In the genomic region with DNA sequence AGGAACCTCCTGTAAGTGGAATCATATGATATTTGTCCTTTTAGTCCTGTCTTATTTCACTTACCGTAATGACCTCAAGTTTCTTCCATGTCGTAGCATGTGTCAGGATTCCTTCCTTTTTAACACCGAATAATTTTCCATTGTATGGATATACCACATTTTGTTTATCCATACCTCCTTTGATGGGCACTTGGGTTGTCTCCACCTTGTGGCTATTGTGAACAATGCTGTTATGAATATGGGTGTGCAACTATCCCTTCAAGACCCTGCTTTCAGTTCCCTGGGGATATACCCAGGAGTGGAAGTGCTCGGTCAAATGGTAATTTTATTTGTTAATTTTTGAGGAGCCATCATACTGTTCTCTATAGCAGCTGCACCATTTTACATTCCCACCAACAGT, we compare ENCODE assay signal across 27 cellular contexts.
DNase-seq lines count a peak whose midpoint lies in the region; ATAC-seq, FAIRE-seq and TF ChIP-seq lines count a peak whose summit lies in the region.
"Had no signal": no experiment of that assay in that cellular context is flagged by ENCODE, and none has a peak within 500 bp of the region (broad histone marks: within the 10 kb centered on the region; RNA-seq: fewer than 3 reads in every experiment).

No MANE protein-coding gene starts in this region.

- peaks cover 1 to 3% (median 2%) of the 10 kb centered on the region in 3 donors for H3K27me3 Mint-ChIP-seq in CD14-positive monocyte (ENCODE audit: low read depth in 3 of 3)
- no peaks in the 10 kb centered on the region; the same call in 1 of the 2 replicates for H3K27me3 Mint-ChIP-seq in H9 (ENCODE audit: low read depth)
- H3K27me3 Mint-ChIP-seq: stimulated activated memory B cell treated with anti-CD40 and anti-IgM and Interleukin-4, amounts not matched to agents 10 μg/mL and 1 μg/mL and 100 μg/mL, for 72 hours had no signal

- no CpG with 5 or more reads among the region's 4 CpGs for WGBS in H9 (ENCODE audit: extremely low coverage, insufficient read length, low lambda C conversion rate)

- H3K4me3 ChIP-seq in Panc1 (ENCODE audit: low read depth in 2 of 2, low read length in 2 of 2) (no peak overlapping the region), keratinocyte (ENCODE audit: control insufficient read depth in 2 of 3, extremely low read depth in 1 of 3, insufficient read depth in 2 of 3, low read depth in 1 of 3, low read length in 3 of 3) (no peak overlapping the region)
- H3K4me3 ChIP-seq: esophagus muscularis mucosa, left lung, thoracic aorta had no signal

- H3K36me3 ChIP-seq in Panc1 (ENCODE audit: control insufficient read depth, insufficient read depth, low read length) (no peaks in the 10 kb centered on the region), keratinocyte (ENCODE audit: control insufficient read depth in 2 of 2, extremely low read depth in 1 of 2, insufficient read depth in 2 of 2, low read length in 2 of 2) (no peaks in the 10 kb centered on the region)
- H3K36me3 ChIP-seq: esophagus muscularis mucosa, left lung, thoracic aorta had no signal

- in situ Hi-C loops in Panc1 (cut with HindIII; ENCODE audit: low pct_unique_long_range_greater_than_20kb, low sequenced_read_pairs) = no loop called here

- H2AFZ ChIP-seq in H9 (ENCODE audit: low read length) = no peak overlapping the region
- no peak overlapping the region for H2AFZ ChIP-seq in keratinocyte (ENCODE audit: control insufficient read depth, low read length)

- H2BK5ac ChIP-seq in H9 (ENCODE audit: insufficient read length, low read length) = no peak overlapping the region

- no peak overlapping the region for H3K9ac ChIP-seq in H9 (ENCODE audit: extremely low read depth, insufficient read length, low read length)
- no peak overlapping the region for H3K9ac ChIP-seq in keratinocyte (ENCODE audit: control insufficient read depth, extremely low read depth, insufficient read depth, low read length)

- H3K9me3 Mint-ChIP-seq in CD14-positive monocyte (no peaks in the 10 kb centered on the region), H9 (peaks cover 9 to 10% of the 10 kb centered on the region in 2 experiments)
- H3K9me3 Mint-ChIP-seq: activated naive CD4-positive, alpha-beta T cell treated with anti-CD3 and anti-CD28 coated beads for 36 hours; CD4-positive, alpha-beta T cell; central memory CD8-positive, alpha-beta T cell had no signal

- no peak overlapping the region for H3K18ac ChIP-seq in H9 (ENCODE audit: insufficient read length, low read depth, low read length)

- no peak overlapping the region for H2BK15ac ChIP-seq in H9 (ENCODE audit: low read depth, low read length)

- no peaks in the 10 kb centered on the region for H3K23me2 ChIP-seq in H9 (ENCODE audit: insufficient read length, low read depth, low read length, poor library complexity, severe bottlenecking)

- H3K79me2 ChIP-seq in H9 (ENCODE audit: insufficient read depth, low read length) (no peaks in the 10 kb centered on the region), keratinocyte (ENCODE audit: control insufficient read depth, insufficient read depth, low read length) (no peaks in the 10 kb centered on the region)

- DNase-seq in CD14-positive monocyte (ENCODE audit: low spot score) = no peak
- no peak for DNase-seq in H9
- DNase-seq in Panc1 (ENCODE audit: low read depth, low spot score) = no peak
- no peak for DNase-seq in keratinocyte (ENCODE audit: low read depth, low spot score)
- no peak for DNase-seq in NCI-H1694 (lab: John Stamatoyannopoulos, UW)
- DNase-seq in SIG-M5 (lab: John Stamatoyannopoulos, UW) = no peak
- no peak for DNase-seq in dermis blood vessel endothelial cell
- DNase-seq in activated CD4-positive, alpha-beta T cell treated with anti-CD3 and anti-CD28 coated beads for 4 hours = no peak
- DNase-seq: activated naive CD4-positive, alpha-beta T cell treated with anti-CD3 and anti-CD28 coated beads for 36 hours; activated T-cell treated with anti-CD3 and anti-CD28 coated beads, Interleukin-2, amount 50 U/mL, for 48 hours; anterior cingulate cortex; CD4-positive, alpha-beta T cell; effector CD4-positive, alpha-beta T cell; head of caudate nucleus; left lung; MV-4-11; NCI-H1930; NCI-H226; NCI-H82; posterior cingulate gyrus; T1000 had no signal

- POLR2A ChIA-PET in Panc1 (lab: Charles Lee) = no interaction called here

- H3K56ac ChIP-seq in H9 (ENCODE audit: insufficient read length, low read depth, low read length) = no peak overlapping the region

- no peaks in the 10 kb centered on the region for H3K9me1 ChIP-seq in keratinocyte (ENCODE audit: control insufficient read depth, extremely low read depth, insufficient read depth, low read length)

- no peak overlapping the region for H3T11ph ChIP-seq in H9 (ENCODE audit: low read length)

- H4K8ac ChIP-seq in H9 (replicated peaks; ENCODE audit: insufficient read length, low read depth, low read length) = no peak overlapping the region

- H3K36me3 Mint-ChIP-seq in CD14-positive monocyte (no peaks in the 10 kb centered on the region), H9 (ENCODE audit: insufficient read depth in 1 of 3, low read depth in 3 of 3) (peaks cover 0 to 10% (median 6%) of the 10 kb centered on the region in 3 experiments; a peak in 5 of 7 replicates)
- H3K36me3 Mint-ChIP-seq: stimulated activated memory B cell treated with anti-CD40 and anti-IgM and Interleukin-4, amounts not matched to agents 10 μg/mL and 1 μg/mL and 100 μg/mL, for 72 hours had no signal

- H3K4me1 ChIP-seq in H9 (ENCODE audit: insufficient read depth, low read length) (no peaks in the 10 kb centered on the region; the same call in 1 of the 2 replicates), Panc1 (ENCODE audit: control insufficient read depth, insufficient read depth, low read length) (no peaks in the 10 kb centered on the region), keratinocyte (ENCODE audit: control insufficient read depth, extremely low read depth, insufficient read depth, low read length) (no peaks in the 10 kb centered on the region)
- H3K4me1 ChIP-seq: left lung had no signal

- CTCF ChIA-PET in Panc1 (lab: Charles Lee) = no interaction called here

- H3K9me3 ChIP-seq in H9 (ENCODE audit: control insufficient read depth, low read depth, low read length) (no peaks in the 10 kb centered on the region), Panc1 (ENCODE audit: control insufficient read depth, insufficient read depth, low read depth, low read length) (no peaks in the 10 kb centered on the region), keratinocyte (ENCODE audit: control insufficient read depth, low read depth, low read length) (no peaks in the 10 kb centered on the region)
- H3K9me3 ChIP-seq: esophagus muscularis mucosa, left lung, thoracic aorta had no signal

- no peaks in the 10 kb centered on the region for H4K20me1 ChIP-seq in H9 (ENCODE audit: control insufficient read depth, insufficient read depth, insufficient read length)
- H4K20me1 ChIP-seq in keratinocyte (ENCODE audit: control insufficient read depth, extremely low read depth, insufficient read depth, low read length) = no peaks in the 10 kb centered on the region

- dilution Hi-C loops in keratinocyte (cut with MboI; ENCODE audit: extremely low pct_ligation_motif_present, low sequenced_read_pairs) = no loop called here

- H3K4me2 ChIP-seq in H9 (ENCODE audit: insufficient read depth, insufficient read length, low read length) (no peak overlapping the region), keratinocyte (ENCODE audit: control insufficient read depth, extremely low read depth, insufficient read depth, low read depth, low read length) (no peak overlapping the region)

- intact Hi-C loops in CD14-positive monocyte (cut with micrococcal nuclease) (no loop called here), Panc1 (cut with micrococcal nuclease; ENCODE audit: unreplicated experiment) (no loop called here)

- H3K4me3 Mint-ChIP-seq in CD14-positive monocyte (no peak overlapping the region), H9 (no peak overlapping the region)
- H3K4me3 Mint-ChIP-seq: activated naive CD4-positive, alpha-beta T cell treated with anti-CD3 and anti-CD28 coated beads for 36 hours; CD4-positive, alpha-beta T cell; central memory CD8-positive, alpha-beta T cell; stimulated activated memory B cell treated with anti-CD40 and anti-IgM and Interleukin-4, amounts not matched to agents 10 μg/mL and 1 μg/mL and 100 μg/mL, for 72 hours had no signal

- FAIRE-seq in keratinocyte (lab: Jason Lieb, UNC) = no peak
- FAIRE-seq: GM18507 had no signal

- no peak for ATAC-seq in Panc1
- ATAC-seq: left lung; stimulated activated memory B cell treated with anti-CD40 and anti-IgM and Interleukin-4, amounts not matched to agents 10 μg/mL and 1 μg/mL and 100 μg/mL, for 72 hours had no signal

- no TSS peak for BruUV-seq in Panc1 (replicated peaks; lab: Mats Ljungman, UMichigan)

- H3K27ac ChIP-seq in H9 (ENCODE audit: insufficient read length, low read depth, low read length) (no peak overlapping the region), Panc1 (ENCODE audit: low read length) (no peak overlapping the region), keratinocyte (ENCODE audit: control insufficient read depth, insufficient read depth, low read length) (no peak overlapping the region)
- H3K27ac ChIP-seq: esophagus muscularis mucosa, HL-60, left lung, thoracic aorta had no signal

- no peak overlapping the region for H2BK12ac ChIP-seq in H9 (ENCODE audit: insufficient read length, low read depth, low read length)

- H3K4me1 Mint-ChIP-seq in CD14-positive monocyte (peaks cover 2% of the 10 kb centered on the region), H9 (peaks cover 6 to 12% of the 10 kb centered on the region in 2 experiments; a peak in 3 of 4 replicates)
- H3K4me1 Mint-ChIP-seq: central memory CD8-positive, alpha-beta T cell; stimulated activated memory B cell treated with anti-CD40 and anti-IgM and Interleukin-4, amounts not matched to agents 10 μg/mL and 1 μg/mL and 100 μg/mL, for 72 hours had no signal

- H2AK5ac ChIP-seq in H9 (ENCODE audit: insufficient read length, low read length) = no peak overlapping the region

- no peak overlapping the region for H2BK120ac ChIP-seq in H9 (ENCODE audit: low read depth, low read length, poor library complexity, severe bottlenecking)

- H2BK20ac ChIP-seq in H9 (ENCODE audit: low read depth, low read length, poor library complexity, severe bottlenecking) = no peak overlapping the region

- H3K27me3 ChIP-seq in H9 (ENCODE audit: insufficient read depth, low read length) (no peaks in the 10 kb centered on the region), Panc1 (ENCODE audit: control insufficient read depth, insufficient read depth, low read length) (no peaks in the 10 kb centered on the region; the same call in 1 of the 2 replicates), keratinocyte (ENCODE audit: control insufficient read depth, extremely low read depth, insufficient read depth, low read length) (no peaks in the 10 kb centered on the region)
- H3K27me3 ChIP-seq: left lung had no signal

- H3K27ac Mint-ChIP-seq in CD14-positive monocyte (peak overlapping the region in 1 of 7 donors; percentile 39), H9 (no peak overlapping the region)
- H3K27ac Mint-ChIP-seq: activated naive CD4-positive, alpha-beta T cell treated with anti-CD3 and anti-CD28 coated beads for 36 hours; CD4-positive, alpha-beta T cell; stimulated activated memory B cell treated with anti-CD40 and anti-IgM and Interleukin-4, amounts not matched to agents 10 μg/mL and 1 μg/mL and 100 μg/mL, for 72 hours had no signal

- no peak overlapping the region for H4K5ac ChIP-seq in H9 (ENCODE audit: insufficient read length, low read depth, low read length)

- no peak overlapping the region for H4K91ac ChIP-seq in H9 (ENCODE audit: insufficient read length, low read depth, low read length)

- no peak overlapping the region for H3K4ac ChIP-seq in H9 (ENCODE audit: low read depth, low read length)

- H3K23ac ChIP-seq in H9 (ENCODE audit: insufficient read length, low read depth, low read length) = no peak overlapping the region

- H3K79me1 ChIP-seq in H9 (ENCODE audit: insufficient read depth, low read depth, low read length, poor library complexity, severe bottlenecking) = no peaks in the 10 kb centered on the region

- TF ChIP-seq CTCF in CD14-positive monocyte (IDR thresholded peaks at IDR 0.05) (peak; percentile 27), H9 (conservative IDR thresholded peaks at IDR 0.05) (0 out of 3 replicates have a peak, but pooled peaks have one; percentile 19), Panc1 (IDR thresholded peaks at IDR 0.05) (peak; percentile 47), keratinocyte (optimal IDR thresholded peaks at IDR 0.05 in 1 of 3, IDR thresholded peaks at IDR 0.05 in 1 of 3, conservative IDR thresholded peaks at IDR 0.05 in 1 of 3; ENCODE audit: extremely low read depth in 1 of 3, insufficient read depth in 2 of 3, low read length in 3 of 3) (peak in 2 of 3 experiments; percentile 6 to 16)

- H3K14ac ChIP-seq in H9 (ENCODE audit: insufficient read depth, low read length) = no peak overlapping the region
